Comparison of ENCODE assay signal across 23 cellular contexts in the genomic region with DNA sequence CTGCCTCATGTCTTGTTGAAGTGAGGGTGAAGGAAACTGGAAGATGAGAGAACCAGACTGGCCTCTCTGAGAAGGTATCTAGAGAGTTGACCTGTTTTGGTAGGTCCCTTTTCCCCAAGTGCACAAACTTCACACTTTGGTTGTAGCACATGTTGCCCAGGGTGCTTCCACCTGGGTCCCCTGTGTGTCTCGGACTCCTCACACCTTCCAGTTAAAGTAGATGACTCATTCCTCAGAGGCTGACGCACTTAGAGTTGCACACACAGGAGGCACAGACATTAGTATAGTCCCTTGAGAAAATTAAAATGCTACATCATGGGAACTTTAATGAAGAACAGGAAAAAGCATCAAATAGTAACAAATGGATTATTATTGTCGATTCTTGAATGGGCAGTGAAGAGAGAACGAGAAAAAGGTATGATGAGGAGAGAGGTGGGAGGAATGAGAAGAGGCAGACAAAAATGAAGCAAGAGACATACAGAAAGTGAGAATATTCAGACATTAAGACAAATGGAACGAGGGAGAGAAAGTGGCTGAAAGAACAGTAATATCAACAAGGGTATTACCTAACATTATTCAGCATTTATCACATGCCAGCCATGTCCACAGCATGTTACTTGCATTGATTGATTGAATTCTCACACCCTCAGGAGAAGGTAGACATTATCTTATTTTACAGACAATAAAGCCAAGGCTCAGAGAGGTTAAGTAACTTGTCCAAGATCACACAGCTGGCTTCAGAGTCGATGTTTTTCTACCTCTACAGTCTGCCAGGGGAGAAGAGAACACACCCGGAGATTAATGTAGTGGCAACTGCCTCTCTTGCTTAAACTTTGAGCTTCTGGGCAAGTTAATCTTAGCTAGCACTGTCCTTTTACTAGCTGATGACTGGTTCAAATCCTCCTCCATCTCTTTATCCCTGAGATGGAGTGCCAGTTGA.
DNase-seq lines count a peak whose midpoint lies in the region; ATAC-seq, FAIRE-seq and TF ChIP-seq lines count a peak whose summit lies in the region.
"Had no signal": no experiment of that assay in that cellular context is flagged by ENCODE, and none has a peak within 500 bp of the region (broad histone marks: within the 10 kb centered on the region; RNA-seq: fewer than 3 reads in every experiment).

No MANE protein-coding gene starts in this region.

- no peaks in the 10 kb centered on the region for H3K27me3 Mint-ChIP-seq in HFFc6 (ENCODE audit: insufficient read depth)

- H3K4me3 Mint-ChIP-seq in HFFc6: no peak overlapping the region
- H3K4me3 Mint-ChIP-seq: activated B cell treated with CpG ODN at 0.5 μM for 24 hours; activated naive CD8-positive, alpha-beta T cell; naive B cell had no signal

- H3K36me3 ChIP-seq in heart left ventricle (no peaks in the 10 kb centered on the region), K562 (ENCODE audit: control insufficient read depth, insufficient read depth, low read length) (no peaks in the 10 kb centered on the region), tibial artery (no peaks in the 10 kb centered on the region), H7 (replicated peaks; ENCODE audit: control insufficient read depth, insufficient read depth, low read length) (no peaks in the 10 kb centered on the region)
- H3K36me3 ChIP-seq: BE2C, upper lobe of left lung had no signal

- no peak overlapping the region for H3K4me3 ChIP-seq in heart left ventricle
- H3K4me3 ChIP-seq in K562: no peak overlapping the region
- no peak overlapping the region for H3K4me3 ChIP-seq in tibial artery
- H3K4me3 ChIP-seq in H7 (ENCODE audit: insufficient read depth, low read depth, low read length): no peak overlapping the region
- H3K4me3 ChIP-seq: upper lobe of left lung had no signal

- peaks cover 40% of the 10 kb centered on the region for H3K36me3 Mint-ChIP-seq in HFFc6 (ENCODE audit: low read depth)
- H3K36me3 Mint-ChIP-seq: activated naive CD8-positive, alpha-beta T cell; naive B cell had no signal

- TF ChIP-seq EP300 in K562 (IDR thresholded peaks at IDR 0.05; ENCODE audit: low read length): no peak

- TF ChIP-seq CTCF in heart left ventricle (IDR thresholded peaks at IDR 0.05) (no peak), HFFc6 (IDR thresholded peaks at IDR 0.05) (no peak), K562 (IDR thresholded peaks at IDR 0.05 in 2 of 3, conservative IDR thresholded peaks at IDR 0.05 in 1 of 3; ENCODE audit: insufficient read depth in 2 of 3, low read depth in 1 of 3, low read length in 3 of 3) (no peak), tibial artery (IDR thresholded peaks at IDR 0.05) (no peak)

- CTCF ChIA-PET in K562 (lab: Yijun Ruan, JAX; ENCODE audit: low intra/inter-chr PET ratio): no interaction called here

- no peaks in the 10 kb centered on the region for H3K9me3 Mint-ChIP-seq in HFFc6
- H3K9me3 Mint-ChIP-seq: activated T-helper 2 cell treated with anti-CD3 and anti-CD28 coated beads, Interferon-gamma antibody, Interleukin-2, Interleukin-4, amounts not matched to agents 10 μg/mL and 5 μg/mL and 100 μg/mL, durations not matched to agents 14 hours and 24 hours and 36 hours had no signal

- peaks cover 0 to 48% (median 17%) of the 10 kb centered on the region in 12 donors for H3K4me1 ChIP-seq in heart left ventricle
- H3K4me1 ChIP-seq in K562 (replicated peaks in 1 of 2; ENCODE audit: control insufficient read depth in 2 of 2, insufficient read depth in 2 of 2, low read length in 2 of 2): no peaks in the 10 kb centered on the region
- H3K4me1 ChIP-seq in tibial artery: peaks cover 0 to 38% (median 21%) of the 10 kb centered on the region in 4 donors
- H3K4me1 ChIP-seq: BE2C, upper lobe of left lung had no signal

- FAIRE-seq in K562 (lab: Jason Lieb, UNC): no peak
- FAIRE-seq: astrocyte, G401.6 had no signal

- peak overlapping the region in 9 of 12 donors; percentile 45 to 87 (median 57) for H3K27ac ChIP-seq in heart left ventricle
- H3K27ac ChIP-seq in K562 (ENCODE audit: extremely low read depth, low read depth, low read length): no peak overlapping the region
- H3K27ac ChIP-seq in tibial artery: peak overlapping the region; percentile 62 to 70
- H3K27ac ChIP-seq: epithelial cell of prostate, upper lobe of left lung had no signal

- no peak overlapping the region for H2AFZ ChIP-seq in K562 (ENCODE audit: low read depth, low read length)

- H3K4me1 Mint-ChIP-seq in HFFc6 (ENCODE audit: low read depth): peaks cover 7% of the 10 kb centered on the region
- H3K4me1 Mint-ChIP-seq: activated B cell treated with CpG ODN at 0.5 μM for 24 hours, naive B cell had no signal

- no peak overlapping the region for H3K9ac ChIP-seq in K562 (ENCODE audit: insufficient read depth in 1 of 2, low read depth in 2 of 2, low read length in 2 of 2)

- ATAC-seq in heart left ventricle (peak in 1 of 4 donors; percentile 56), Right ventricle myocardium superior (ENCODE audit: poor library complexity) (no peak), K562 (no peak), HG02852 (IDR thresholded peaks at IDR 0.05; ENCODE audit: unreplicated experiment) (no peak)
- ATAC-seq: left lobe of liver had no signal

- POLR2A ChIA-PET in K562 (lab: Yijun Ruan, JAX): no interaction called here

- no peaks in the 10 kb centered on the region for H3K79me2 ChIP-seq in K562 (ENCODE audit: control insufficient read depth, insufficient read depth, low read length)

- no peaks in the 10 kb centered on the region for H4K20me1 ChIP-seq in K562 (replicated peaks; ENCODE audit: control insufficient read depth, insufficient read depth, low read length)

- WGBS in heart left ventricle, 4 donors: 70 to 80% (median 74%) methylated on average over 7 of the region's 7 CpGs
- 1% methylated on average over 7 of the region's 7 CpGs for WGBS in K562 (ENCODE audit: insufficient coverage, low coverage, missing lambda C conversion rate)

- TF ChIP-seq RAD21 in K562 (CRISPR knock-in tag; conservative IDR thresholded peaks at IDR 0.05 in 1 of 2, IDR thresholded peaks at IDR 0.05 in 1 of 2): no peak

- H3K27ac Mint-ChIP-seq in HFFc6: peak overlapping the region; percentile 29; the same call in 1 of the 2 replicates
- H3K27ac Mint-ChIP-seq: activated B cell treated with CpG ODN at 0.5 μM for 24 hours; activated naive CD8-positive, alpha-beta T cell; activated T-helper 2 cell treated with anti-CD3 and anti-CD28 coated beads, Interferon-gamma antibody, Interleukin-2, Interleukin-4, amounts not matched to agents 10 μg/mL and 5 μg/mL and 100 μg/mL, durations not matched to agents 14 hours and 24 hours and 36 hours; naive B cell had no signal

- in situ Hi-C loops in K562 (cut with MboI): loop anchor here (10.0 kb wide), 1 partner anchor 1381 kb away; no protein-coding TSS in a partner anchor

- DNase-seq in heart left ventricle: no peak
- DNase-seq in Right ventricle myocardium superior: no peak
- DNase-seq in HFFc6: no peak
- DNase-seq in K562 (ENCODE audit: extremely low read depth in 1 of 4, low spot score in 3 of 4): no peak
- no peak for DNase-seq in tibial artery
- DNase-seq in iPS-NIHi7 (ENCODE audit: extremely low spot score): no peak
- no peak for DNase-seq in H7
- DNase-seq: activated B cell treated with CpG ODN at 0.5 μM for 24 hours, BE2C, cerebellar nuclear complex, DMS53, Karpas-422, naive B cell, NCI-H187, NCI-H748 treated with DMSO at 0.1 percent for 48 hours, upper lobe of left lung had no signal

- intact Hi-C loops in heart left ventricle (cut with DNase I): loop anchor here in 1 of 10 donors (5.0 kb wide), 1 partner anchor 69 kb away; the partner anchor contains the start of gene FHOD3
- intact Hi-C loops in Right ventricle myocardium superior (cut with DNase I): no loop called here
- intact Hi-C loops in K562 (cut with micrococcal nuclease): no loop called here
- intact Hi-C loops in tibial artery (cut with DNase I; ENCODE audit: low total_unique reads): loop anchor here (5.0 kb wide), 1 partner anchor 69 kb away; the partner anchor contains the start of gene FHOD3

- TF ChIP-seq POLR2A in heart left ventricle (IDR thresholded peaks at IDR 0.05) (no peak), K562 (conservative IDR thresholded peaks at IDR 0.05) (no peak)

- no peaks in the 10 kb centered on the region for H3K9me3 ChIP-seq in heart left ventricle
- no peaks in the 10 kb centered on the region for H3K9me3 ChIP-seq in K562 (replicated peaks; ENCODE audit: control insufficient read depth, insufficient read depth, low read depth, low read length)
- H3K9me3 ChIP-seq in tibial artery: no peaks in the 10 kb centered on the region
- H3K9me3 ChIP-seq: BE2C, upper lobe of left lung had no signal

- no peaks in the 10 kb centered on the region for H3K9me1 ChIP-seq in K562 (ENCODE audit: control insufficient read depth, insufficient read depth, low read length)

- no peak overlapping the region for H3K4me2 ChIP-seq in K562 (ENCODE audit: insufficient read depth, low read length)

- BruUV-seq in K562 (replicated peaks; lab: Mats Ljungman, UMichigan): no TSS peak

- H3K27me3 ChIP-seq in heart left ventricle: peaks cover 0 to 2% (median 0%) of the 10 kb centered on the region in 9 donors
- H3K27me3 ChIP-seq in K562 (ENCODE audit: control insufficient read depth in 2 of 2, insufficient read depth in 2 of 2, low read length in 2 of 2): no peaks in the 10 kb centered on the region; a peak in 1 of 5 replicates
- no peaks in the 10 kb centered on the region for H3K27me3 ChIP-seq in tibial artery
- H3K27me3 ChIP-seq in H7 (ENCODE audit: control insufficient read depth, insufficient read depth, low read length): no peaks in the 10 kb centered on the region
- H3K27me3 ChIP-seq: BE2C, upper lobe of left lung had no signal

TF ChIP-seq in K562, 482 proteins besides CTCF, POLR2A, EP300 and RAD21 (continues in another document):
- TF ChIP-seq RBM25 (IDR thresholded peaks at IDR 0.05; ENCODE audit: low read depth, low read length, severe bottlenecking) (peak; percentile 97), ARID3B (CRISPR knock-in tag; IDR thresholded peaks at IDR 0.05; ENCODE audit: borderline replicate concordance) (no peak), ASH1L (IDR thresholded peaks at IDR 0.05; ENCODE audit: borderline replicate concordance, low read depth, partially characterized antibody) (no peak), ATF7 (IDR thresholded peaks at IDR 0.05) (no peak), PHF21A (IDR thresholded peaks at IDR 0.05; ENCODE audit: borderline replicate concordance, low read depth) (no peak), ZFP36 (IDR thresholded peaks at IDR 0.05; ENCODE audit: low read depth, low read length, partially characterized antibody) (peak; percentile 73)
